In the genomic region with DNA sequence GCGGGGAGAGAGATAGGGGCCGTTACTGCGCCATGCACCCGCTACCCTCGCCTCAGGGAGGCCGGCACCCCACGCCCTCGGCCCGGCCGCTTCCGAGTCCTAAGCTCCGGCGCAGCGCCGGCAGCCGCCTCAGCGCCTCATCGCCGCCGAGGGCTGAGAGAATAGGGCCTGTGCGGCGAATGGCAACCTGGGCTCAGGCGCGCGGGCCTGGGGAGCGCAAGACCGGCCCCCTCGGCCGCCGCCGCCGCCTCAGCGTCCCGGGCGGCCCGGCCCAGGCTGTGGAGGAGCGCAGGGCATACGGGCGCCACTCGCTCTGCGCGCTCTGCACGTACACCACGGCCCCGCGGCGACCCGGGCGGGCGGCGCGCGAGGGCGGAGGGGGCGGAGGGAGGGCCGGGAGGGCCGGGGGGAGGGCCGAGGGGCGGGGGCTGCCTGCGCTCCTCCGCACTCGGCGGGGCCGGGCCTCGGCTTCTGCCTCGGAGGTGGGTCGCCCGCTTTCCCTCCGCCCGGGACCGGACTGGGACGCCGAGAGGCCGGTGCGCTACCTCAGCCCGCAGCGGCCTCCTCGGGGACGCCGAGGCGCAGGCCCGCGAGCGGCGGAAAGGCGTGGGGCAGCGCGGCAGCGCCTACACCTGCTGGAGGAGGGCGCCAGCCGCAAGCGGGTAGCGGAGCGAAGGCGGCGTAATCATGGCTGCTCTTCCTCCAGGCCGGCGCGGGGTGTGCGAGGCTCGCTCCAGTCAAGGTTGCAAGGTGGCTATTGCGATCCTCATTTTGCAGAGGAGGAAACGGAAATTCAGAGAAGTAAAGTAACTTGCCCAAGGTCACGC, we compare ENCODE assay signal across 1 cellular context.
TF ChIP-seq lines count a peak whose summit lies in the region.

A gene (minus strand): TSS at position 317 of the 827 bp plus-strand sequence. CDS start 399 bp downstream, outside the sequence.

TF ChIP-seq in HepG2, 621 proteins besides CTCF, POLR2A, EP300 and RAD21 (continued from another document and continues in another):
- TF ChIP-seq KLF11 (CRISPR knock-in tag; IDR thresholded peaks at IDR 0.05) (0 out of 2 replicates have a peak, but pooled peaks have one; percentile 36), ZNF34 (CRISPR knock-in tag; IDR thresholded peaks at IDR 0.05; ENCODE audit: borderline replicate concordance) (no peak), TMF1 (CRISPR knock-in tag; IDR thresholded peaks at IDR 0.05; ENCODE audit: low read depth) (no peak), ZNF274 (CRISPR knock-in tag; IDR thresholded peaks at IDR 0.05) (peak; percentile 86; the same call in 1 of the 2 replicates), ZKSCAN5 (CRISPR knock-in tag; IDR thresholded peaks at IDR 0.05) (no peak), HMG20A (CRISPR knock-in tag; IDR thresholded peaks at IDR 0.05; ENCODE audit: borderline replicate concordance) (no peak), NFIB (CRISPR knock-in tag; IDR thresholded peaks at IDR 0.05; ENCODE audit: borderline replicate concordance) (no peak), RORA (CRISPR knock-in tag; IDR thresholded peaks at IDR 0.05) (no peak), AGO2 (optimal IDR thresholded peaks at IDR 0.05; ENCODE audit: low read depth, low read length) (peak; percentile 59), HCFC1 (IDR thresholded peaks at IDR 0.05; ENCODE audit: low read depth, low read length) (peak; percentile 22; the same call in 1 of the 2 replicates), ZNF24 (IDR thresholded peaks at IDR 0.05) (no peak), TOPORS (CRISPR knock-in tag; IDR thresholded peaks at IDR 0.05) (no peak; the same call in 1 of the 2 replicates), RXRB (CRISPR knock-in tag; IDR thresholded peaks at IDR 0.05; ENCODE audit: borderline replicate concordance) (peak; percentile 48; the same call in 1 of the 2 replicates), PAWR (CRISPR knock-in tag; IDR thresholded peaks at IDR 0.05; ENCODE audit: borderline replicate concordance) (no peak), SOX5 (CRISPR knock-in tag; IDR thresholded peaks at IDR 0.05; ENCODE audit: borderline replicate concordance) (peak; percentile 37; the same call in 1 of the 2 replicates), ZNF619 (CRISPR knock-in tag; IDR thresholded peaks at IDR 0.05) (peak; percentile 85; the same call in 1 of the 2 replicates), EED (CRISPR knock-in tag; IDR thresholded peaks at IDR 0.05) (no peak), SALL2 (CRISPR knock-in tag; IDR thresholded peaks at IDR 0.05) (peak; percentile 85; the same call in 1 of the 2 replicates), GLI4 (CRISPR knock-in tag; IDR thresholded peaks at IDR 0.05; ENCODE audit: borderline replicate concordance) (no peak), AKAP8 (CRISPR knock-in tag; IDR thresholded peaks at IDR 0.05) (0 out of 2 replicates have a peak, but pooled peaks have one; percentile 49), SKI (IDR thresholded peaks at IDR 0.05; ENCODE audit: partially characterized antibody) (peak; percentile 41), SSRP1 (CRISPR knock-in tag; IDR thresholded peaks at IDR 0.05) (no peak), ZNF672 (CRISPR knock-in tag; IDR thresholded peaks at IDR 0.05) (no peak), TGIF2 (CRISPR knock-in tag; IDR thresholded peaks at IDR 0.05) (no peak)
- TF ChIP-seq, protein P1, sequence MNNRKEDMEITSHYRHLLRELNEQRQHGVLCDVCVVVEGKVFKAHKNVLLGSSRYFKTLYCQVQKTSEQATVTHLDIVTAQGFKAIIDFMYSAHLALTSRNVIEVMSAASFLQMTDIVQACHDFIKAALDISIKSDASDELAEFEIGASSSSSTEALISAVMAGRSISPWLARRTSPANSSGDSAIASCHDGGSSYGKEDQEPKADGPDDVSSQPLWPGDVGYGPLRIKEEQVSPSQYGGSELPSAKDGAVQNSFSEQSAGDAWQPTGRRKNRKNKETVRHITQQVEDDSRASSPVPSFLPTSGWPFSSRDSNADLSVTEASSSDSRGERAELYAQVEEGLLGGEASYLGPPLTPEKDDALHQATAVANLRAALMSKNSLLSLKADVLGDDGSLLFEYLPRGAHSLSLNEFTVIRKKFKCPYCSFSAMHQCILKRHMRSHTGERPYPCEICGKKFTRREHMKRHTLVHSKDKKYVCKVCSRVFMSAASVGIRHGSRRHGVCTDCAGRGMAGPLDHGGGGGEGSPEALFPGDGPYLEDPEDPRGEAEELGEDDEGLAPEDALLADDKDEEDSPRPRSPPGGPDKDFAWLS (CRISPR knock-in tag; IDR thresholded peaks at IDR 0.05; ENCODE audit: borderline replicate concordance) = no peak
- TF ChIP-seq, protein P2, sequence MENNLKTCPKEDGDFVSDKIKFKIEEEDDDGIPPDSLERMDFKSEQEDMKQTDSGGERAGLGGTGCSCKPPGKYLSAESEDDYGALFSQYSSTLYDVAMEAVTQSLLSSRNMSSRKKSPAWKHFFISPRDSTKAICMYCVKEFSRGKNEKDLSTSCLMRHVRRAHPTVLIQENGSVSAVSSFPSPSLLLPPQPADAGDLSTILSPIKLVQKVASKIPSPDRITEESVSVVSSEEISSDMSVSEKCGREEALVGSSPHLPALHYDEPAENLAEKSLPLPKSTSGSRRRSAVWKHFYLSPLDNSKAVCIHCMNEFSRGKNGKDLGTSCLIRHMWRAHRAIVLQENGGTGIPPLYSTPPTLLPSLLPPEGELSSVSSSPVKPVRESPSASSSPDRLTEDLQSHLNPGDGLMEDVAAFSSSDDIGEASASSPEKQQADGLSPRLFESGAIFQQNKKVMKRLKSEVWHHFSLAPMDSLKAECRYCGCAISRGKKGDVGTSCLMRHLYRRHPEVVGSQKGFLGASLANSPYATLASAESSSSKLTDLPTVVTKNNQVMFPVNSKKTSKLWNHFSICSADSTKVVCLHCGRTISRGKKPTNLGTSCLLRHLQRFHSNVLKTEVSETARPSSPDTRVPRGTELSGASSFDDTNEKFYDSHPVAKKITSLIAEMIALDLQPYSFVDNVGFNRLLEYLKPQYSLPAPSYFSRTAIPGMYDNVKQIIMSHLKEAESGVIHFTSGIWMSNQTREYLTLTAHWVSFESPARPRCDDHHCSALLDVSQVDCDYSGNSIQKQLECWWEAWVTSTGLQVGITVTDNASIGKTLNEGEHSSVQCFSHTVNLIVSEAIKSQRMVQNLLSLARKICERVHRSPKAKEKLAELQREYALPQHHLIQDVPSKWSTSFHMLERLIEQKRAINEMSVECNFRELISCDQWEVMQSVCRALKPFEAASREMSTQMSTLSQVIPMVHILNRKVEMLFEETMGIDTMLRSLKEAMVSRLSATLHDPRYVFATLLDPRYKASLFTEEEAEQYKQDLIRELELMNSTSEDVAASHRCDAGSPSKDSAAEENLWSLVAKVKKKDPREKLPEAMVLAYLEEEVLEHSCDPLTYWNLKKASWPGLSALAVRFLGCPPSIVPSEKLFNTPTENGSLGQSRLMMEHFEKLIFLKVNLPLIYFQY (CRISPR knock-in tag; IDR thresholded peaks at IDR 0.05; ENCODE audit: borderline replicate concordance) = peak; percentile 44; the same call in 1 of the 2 replicates
- TF ChIP-seq, protein P3, sequence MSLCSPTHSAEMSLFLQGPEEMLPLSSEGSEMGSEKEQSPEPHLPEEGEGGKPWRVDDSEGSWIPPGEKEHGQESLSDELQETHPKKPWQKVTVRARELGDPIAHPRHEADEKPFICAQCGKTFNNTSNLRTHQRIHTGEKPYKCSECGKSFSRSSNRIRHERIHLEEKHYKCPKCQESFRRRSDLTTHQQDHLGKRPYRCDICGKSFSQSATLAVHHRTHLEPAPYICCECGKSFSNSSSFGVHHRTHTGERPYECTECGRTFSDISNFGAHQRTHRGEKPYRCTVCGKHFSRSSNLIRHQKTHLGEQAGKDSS (CRISPR knock-in tag; IDR thresholded peaks at IDR 0.05; ENCODE audit: borderline replicate concordance, low read depth) = peak; percentile 82
- TF ChIP-seq, protein P4, sequence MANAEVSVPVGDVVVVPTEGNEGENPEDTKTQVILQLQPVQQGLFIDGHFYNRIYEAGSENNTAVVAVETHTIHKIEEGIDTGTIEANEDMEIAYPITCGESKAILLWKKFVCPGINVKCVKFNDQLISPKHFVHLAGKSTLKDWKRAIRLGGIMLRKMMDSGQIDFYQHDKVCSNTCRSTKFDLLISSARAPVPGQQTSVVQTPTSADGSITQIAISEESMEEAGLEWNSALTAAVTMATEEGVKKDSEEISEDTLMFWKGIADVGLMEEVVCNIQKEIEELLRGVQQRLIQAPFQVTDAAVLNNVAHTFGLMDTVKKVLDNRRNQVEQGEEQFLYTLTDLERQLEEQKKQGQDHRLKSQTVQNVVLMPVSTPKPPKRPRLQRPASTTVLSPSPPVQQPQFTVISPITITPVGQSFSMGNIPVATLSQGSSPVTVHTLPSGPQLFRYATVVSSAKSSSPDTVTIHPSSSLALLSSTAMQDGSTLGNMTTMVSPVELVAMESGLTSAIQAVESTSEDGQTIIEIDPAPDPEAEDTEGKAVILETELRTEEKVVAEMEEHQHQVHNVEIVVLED (CRISPR knock-in tag; IDR thresholded peaks at IDR 0.05; ENCODE audit: borderline replicate concordance) = peak; percentile 81
- TF ChIP-seq, protein P5, sequence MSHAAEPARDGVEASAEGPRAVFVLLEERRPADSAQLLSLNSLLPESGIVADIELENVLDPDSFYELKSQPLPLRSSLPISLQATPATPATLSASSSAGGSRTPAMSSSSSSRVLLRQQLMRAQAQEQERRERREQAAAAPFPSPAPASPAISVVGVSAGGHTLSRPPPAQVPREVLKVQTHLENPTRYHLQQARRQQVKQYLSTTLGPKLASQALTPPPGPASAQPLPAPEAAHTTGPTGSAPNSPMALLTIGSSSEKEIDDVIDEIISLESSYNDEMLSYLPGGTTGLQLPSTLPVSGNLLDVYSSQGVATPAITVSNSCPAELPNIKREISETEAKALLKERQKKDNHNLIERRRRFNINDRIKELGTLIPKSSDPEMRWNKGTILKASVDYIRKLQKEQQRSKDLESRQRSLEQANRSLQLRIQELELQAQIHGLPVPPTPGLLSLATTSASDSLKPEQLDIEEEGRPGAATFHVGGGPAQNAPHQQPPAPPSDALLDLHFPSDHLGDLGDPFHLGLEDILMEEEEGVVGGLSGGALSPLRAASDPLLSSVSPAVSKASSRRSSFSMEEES (CRISPR knock-in tag; IDR thresholded peaks at IDR 0.05) = no peak
- TF ChIP-seq, protein P6, sequence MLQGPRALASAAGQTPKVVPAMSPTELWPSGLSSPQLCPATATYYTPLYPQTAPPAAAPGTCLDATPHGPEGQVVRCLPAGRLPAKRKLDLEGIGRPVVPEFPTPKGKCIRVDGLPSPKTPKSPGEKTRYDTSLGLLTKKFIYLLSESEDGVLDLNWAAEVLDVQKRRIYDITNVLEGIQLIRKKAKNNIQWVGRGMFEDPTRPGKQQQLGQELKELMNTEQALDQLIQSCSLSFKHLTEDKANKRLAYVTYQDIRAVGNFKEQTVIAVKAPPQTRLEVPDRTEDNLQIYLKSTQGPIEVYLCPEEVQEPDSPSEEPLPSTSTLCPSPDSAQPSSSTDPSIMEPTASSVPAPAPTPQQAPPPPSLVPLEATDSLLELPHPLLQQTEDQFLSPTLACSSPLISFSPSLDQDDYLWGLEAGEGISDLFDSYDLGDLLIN (CRISPR knock-in tag; IDR thresholded peaks at IDR 0.05; ENCODE audit: borderline replicate concordance) = no peak
- TF ChIP-seq, protein P7, sequence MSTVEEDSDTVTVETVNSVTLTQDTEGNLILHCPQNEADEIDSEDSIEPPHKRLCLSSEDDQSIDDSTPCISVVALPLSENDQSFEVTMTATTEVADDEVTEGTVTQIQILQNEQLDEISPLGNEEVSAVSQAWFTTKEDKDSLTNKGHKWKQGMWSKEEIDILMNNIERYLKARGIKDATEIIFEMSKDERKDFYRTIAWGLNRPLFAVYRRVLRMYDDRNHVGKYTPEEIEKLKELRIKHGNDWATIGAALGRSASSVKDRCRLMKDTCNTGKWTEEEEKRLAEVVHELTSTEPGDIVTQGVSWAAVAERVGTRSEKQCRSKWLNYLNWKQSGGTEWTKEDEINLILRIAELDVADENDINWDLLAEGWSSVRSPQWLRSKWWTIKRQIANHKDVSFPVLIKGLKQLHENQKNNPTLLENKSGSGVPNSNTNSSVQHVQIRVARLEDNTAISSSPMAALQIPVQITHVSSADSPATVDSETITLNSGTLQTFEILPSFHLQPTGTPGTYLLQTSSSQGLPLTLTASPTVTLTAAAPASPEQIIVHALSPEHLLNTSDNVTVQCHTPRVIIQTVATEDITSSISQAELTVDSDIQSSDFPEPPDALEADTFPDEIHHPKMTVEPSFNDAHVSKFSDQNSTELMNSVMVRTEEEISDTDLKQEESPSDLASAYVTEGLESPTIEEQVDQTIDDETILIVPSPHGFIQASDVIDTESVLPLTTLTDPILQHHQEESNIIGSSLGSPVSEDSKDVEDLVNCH (CRISPR knock-in tag; IDR thresholded peaks at IDR 0.05) = no peak
- TF ChIP-seq, protein P8, sequence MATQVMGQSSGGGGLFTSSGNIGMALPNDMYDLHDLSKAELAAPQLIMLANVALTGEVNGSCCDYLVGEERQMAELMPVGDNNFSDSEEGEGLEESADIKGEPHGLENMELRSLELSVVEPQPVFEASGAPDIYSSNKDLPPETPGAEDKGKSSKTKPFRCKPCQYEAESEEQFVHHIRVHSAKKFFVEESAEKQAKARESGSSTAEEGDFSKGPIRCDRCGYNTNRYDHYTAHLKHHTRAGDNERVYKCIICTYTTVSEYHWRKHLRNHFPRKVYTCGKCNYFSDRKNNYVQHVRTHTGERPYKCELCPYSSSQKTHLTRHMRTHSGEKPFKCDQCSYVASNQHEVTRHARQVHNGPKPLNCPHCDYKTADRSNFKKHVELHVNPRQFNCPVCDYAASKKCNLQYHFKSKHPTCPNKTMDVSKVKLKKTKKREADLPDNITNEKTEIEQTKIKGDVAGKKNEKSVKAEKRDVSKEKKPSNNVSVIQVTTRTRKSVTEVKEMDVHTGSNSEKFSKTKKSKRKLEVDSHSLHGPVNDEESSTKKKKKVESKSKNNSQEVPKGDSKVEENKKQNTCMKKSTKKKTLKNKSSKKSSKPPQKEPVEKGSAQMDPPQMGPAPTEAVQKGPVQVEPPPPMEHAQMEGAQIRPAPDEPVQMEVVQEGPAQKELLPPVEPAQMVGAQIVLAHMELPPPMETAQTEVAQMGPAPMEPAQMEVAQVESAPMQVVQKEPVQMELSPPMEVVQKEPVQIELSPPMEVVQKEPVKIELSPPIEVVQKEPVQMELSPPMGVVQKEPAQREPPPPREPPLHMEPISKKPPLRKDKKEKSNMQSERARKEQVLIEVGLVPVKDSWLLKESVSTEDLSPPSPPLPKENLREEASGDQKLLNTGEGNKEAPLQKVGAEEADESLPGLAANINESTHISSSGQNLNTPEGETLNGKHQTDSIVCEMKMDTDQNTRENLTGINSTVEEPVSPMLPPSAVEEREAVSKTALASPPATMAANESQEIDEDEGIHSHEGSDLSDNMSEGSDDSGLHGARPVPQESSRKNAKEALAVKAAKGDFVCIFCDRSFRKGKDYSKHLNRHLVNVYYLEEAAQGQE (IDR thresholded peaks at IDR 0.05; ENCODE audit: borderline replicate concordance in 1 of 2, low read depth in 1 of 2, low read length in 2 of 2) = peak in 1 of 2 experiments; percentile 63; a peak in 1 of 4 replicates
- TF ChIP-seq, protein P9, sequence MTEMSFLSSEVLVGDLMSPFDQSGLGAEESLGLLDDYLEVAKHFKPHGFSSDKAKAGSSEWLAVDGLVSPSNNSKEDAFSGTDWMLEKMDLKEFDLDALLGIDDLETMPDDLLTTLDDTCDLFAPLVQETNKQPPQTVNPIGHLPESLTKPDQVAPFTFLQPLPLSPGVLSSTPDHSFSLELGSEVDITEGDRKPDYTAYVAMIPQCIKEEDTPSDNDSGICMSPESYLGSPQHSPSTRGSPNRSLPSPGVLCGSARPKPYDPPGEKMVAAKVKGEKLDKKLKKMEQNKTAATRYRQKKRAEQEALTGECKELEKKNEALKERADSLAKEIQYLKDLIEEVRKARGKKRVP (CRISPR knock-in tag; IDR thresholded peaks at IDR 0.05) = peak in 1 of 2 experiments; percentile 15; a peak in 1 of 4 replicates
